ENCODE assay signal across 1 cellular context in genomic region chr6:35392111-35392702, GRCh38.
TF ChIP-seq lines count a peak whose summit lies in the region.

No MANE protein-coding gene starts in this region.

TF ChIP-seq in HepG2, 621 proteins besides CTCF, POLR2A, EP300 and RAD21:
- 0 out of 2 replicates have a peak, but pooled peaks have one; percentile 7 for TF ChIP-seq SAP130 (CRISPR knock-in tag; IDR thresholded peaks at IDR 0.05; ENCODE audit: low read depth)
- no peak for TF ChIP-seq ZNF605 (CRISPR knock-in tag; IDR thresholded peaks at IDR 0.05)
- TF ChIP-seq BORCS8-MEF2B (CRISPR knock-in tag; IDR thresholded peaks at IDR 0.05): peak; percentile 29; the same call in 1 of the 2 replicates
- no peak for TF ChIP-seq PBX3 (CRISPR knock-in tag; IDR thresholded peaks at IDR 0.05; ENCODE audit: borderline replicate concordance)
- TF ChIP-seq ZNF678 (CRISPR knock-in tag; IDR thresholded peaks at IDR 0.05): no peak
- TF ChIP-seq SMAD3 (CRISPR knock-in tag; IDR thresholded peaks at IDR 0.05): no peak
- TF ChIP-seq, protein P1, sequence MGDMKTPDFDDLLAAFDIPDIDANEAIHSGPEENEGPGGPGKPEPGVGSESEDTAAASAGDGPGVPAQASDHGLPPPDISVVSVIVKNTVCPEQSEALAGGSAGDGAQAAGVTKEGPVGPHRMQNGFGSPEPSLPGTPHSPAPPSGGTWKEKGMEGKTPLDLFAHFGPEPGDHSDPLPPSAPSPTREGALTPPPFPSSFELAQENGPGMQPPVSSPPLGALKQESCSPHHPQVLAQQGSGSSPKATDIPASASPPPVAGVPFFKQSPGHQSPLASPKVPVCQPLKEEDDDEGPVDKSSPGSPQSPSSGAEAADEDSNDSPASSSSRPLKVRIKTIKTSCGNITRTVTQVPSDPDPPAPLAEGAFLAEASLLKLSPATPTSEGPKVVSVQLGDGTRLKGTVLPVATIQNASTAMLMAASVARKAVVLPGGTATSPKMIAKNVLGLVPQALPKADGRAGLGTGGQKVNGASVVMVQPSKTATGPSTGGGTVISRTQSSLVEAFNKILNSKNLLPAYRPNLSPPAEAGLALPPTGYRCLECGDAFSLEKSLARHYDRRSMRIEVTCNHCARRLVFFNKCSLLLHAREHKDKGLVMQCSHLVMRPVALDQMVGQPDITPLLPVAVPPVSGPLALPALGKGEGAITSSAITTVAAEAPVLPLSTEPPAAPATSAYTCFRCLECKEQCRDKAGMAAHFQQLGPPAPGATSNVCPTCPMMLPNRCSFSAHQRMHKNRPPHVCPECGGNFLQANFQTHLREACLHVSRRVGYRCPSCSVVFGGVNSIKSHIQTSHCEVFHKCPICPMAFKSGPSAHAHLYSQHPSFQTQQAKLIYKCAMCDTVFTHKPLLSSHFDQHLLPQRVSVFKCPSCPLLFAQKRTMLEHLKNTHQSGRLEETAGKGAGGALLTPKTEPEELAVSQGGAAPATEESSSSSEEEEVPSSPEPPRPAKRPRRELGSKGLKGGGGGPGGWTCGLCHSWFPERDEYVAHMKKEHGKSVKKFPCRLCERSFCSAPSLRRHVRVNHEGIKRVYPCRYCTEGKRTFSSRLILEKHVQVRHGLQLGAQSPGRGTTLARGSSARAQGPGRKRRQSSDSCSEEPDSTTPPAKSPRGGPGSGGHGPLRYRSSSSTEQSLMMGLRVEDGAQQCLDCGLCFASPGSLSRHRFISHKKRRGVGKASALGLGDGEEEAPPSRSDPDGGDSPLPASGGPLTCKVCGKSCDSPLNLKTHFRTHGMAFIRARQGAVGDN (CRISPR knock-in tag; IDR thresholded peaks at IDR 0.05): peak; percentile 49
- no peak for TF ChIP-seq NCOR1 (IDR thresholded peaks at IDR 0.05; ENCODE audit: borderline replicate concordance, low read length)
- TF ChIP-seq, protein P2, sequence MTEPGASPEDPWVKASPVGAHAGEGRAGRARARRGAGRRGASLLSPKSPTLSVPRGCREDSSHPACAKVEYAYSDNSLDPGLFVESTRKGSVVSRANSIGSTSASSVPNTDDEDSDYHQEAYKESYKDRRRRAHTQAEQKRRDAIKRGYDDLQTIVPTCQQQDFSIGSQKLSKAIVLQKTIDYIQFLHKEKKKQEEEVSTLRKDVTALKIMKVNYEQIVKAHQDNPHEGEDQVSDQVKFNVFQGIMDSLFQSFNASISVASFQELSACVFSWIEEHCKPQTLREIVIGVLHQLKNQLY (CRISPR knock-in tag; IDR thresholded peaks at IDR 0.05): no peak
- TF ChIP-seq KLF11 (CRISPR knock-in tag; IDR thresholded peaks at IDR 0.05): no peak
- TF ChIP-seq, protein P3, sequence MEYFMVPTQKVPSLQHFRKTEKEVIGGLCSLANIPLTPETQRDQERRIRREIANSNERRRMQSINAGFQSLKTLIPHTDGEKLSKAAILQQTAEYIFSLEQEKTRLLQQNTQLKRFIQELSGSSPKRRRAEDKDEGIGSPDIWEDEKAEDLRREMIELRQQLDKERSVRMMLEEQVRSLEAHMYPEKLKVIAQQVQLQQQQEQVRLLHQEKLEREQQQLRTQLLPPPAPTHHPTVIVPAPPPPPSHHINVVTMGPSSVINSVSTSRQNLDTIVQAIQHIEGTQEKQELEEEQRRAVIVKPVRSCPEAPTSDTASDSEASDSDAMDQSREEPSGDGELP (IDR thresholded peaks at IDR 0.05; ENCODE audit: borderline replicate concordance, low read depth): no peak
- TF ChIP-seq ZNF232 (CRISPR knock-in tag; IDR thresholded peaks at IDR 0.05; ENCODE audit: borderline replicate concordance): no peak
- no peak for TF ChIP-seq HMGXB3 (CRISPR knock-in tag; IDR thresholded peaks at IDR 0.05; ENCODE audit: borderline replicate concordance)
- 0 out of 2 replicates have a peak, but pooled peaks have one; percentile 42 for TF ChIP-seq NRL (CRISPR knock-in tag; IDR thresholded peaks at IDR 0.05; ENCODE audit: borderline replicate concordance)
- TF ChIP-seq, protein P4, sequence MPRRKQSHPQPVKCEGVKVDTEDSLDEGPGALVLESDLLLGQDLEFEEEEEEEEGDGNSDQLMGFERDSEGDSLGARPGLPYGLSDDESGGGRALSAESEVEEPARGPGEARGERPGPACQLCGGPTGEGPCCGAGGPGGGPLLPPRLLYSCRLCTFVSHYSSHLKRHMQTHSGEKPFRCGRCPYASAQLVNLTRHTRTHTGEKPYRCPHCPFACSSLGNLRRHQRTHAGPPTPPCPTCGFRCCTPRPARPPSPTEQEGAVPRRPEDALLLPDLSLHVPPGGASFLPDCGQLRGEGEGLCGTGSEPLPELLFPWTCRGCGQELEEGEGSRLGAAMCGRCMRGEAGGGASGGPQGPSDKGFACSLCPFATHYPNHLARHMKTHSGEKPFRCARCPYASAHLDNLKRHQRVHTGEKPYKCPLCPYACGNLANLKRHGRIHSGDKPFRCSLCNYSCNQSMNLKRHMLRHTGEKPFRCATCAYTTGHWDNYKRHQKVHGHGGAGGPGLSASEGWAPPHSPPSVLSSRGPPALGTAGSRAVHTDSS (CRISPR knock-in tag; conservative IDR thresholded peaks at IDR 0.05): no peak
- TF ChIP-seq KLF9 (CRISPR knock-in tag; IDR thresholded peaks at IDR 0.05; ENCODE audit: low read depth): no peak
- no peak for TF ChIP-seq REST (IDR thresholded peaks at IDR 0.05; ENCODE audit: borderline replicate concordance in 1 of 2, low read depth in 1 of 2, low read length in 2 of 2)
- no peak for TF ChIP-seq SIN3A (IDR thresholded peaks at IDR 0.05; ENCODE audit: borderline replicate concordance, low read depth, low read length)
- TF ChIP-seq KAT2B (IDR thresholded peaks at IDR 0.05; ENCODE audit: borderline replicate concordance, low read depth, low read length): no peak
- TF ChIP-seq ZNF562 (CRISPR knock-in tag; IDR thresholded peaks at IDR 0.05; ENCODE audit: borderline replicate concordance): no peak
- no peak for TF ChIP-seq ZNF703 (CRISPR knock-in tag; IDR thresholded peaks at IDR 0.05; ENCODE audit: borderline replicate concordance)
- no peak for TF ChIP-seq YEATS2 (CRISPR knock-in tag; IDR thresholded peaks at IDR 0.05; ENCODE audit: borderline replicate concordance)
- no peak for TF ChIP-seq ATAD3A (CRISPR knock-in tag; IDR thresholded peaks at IDR 0.05)
- TF ChIP-seq HOXA3 (CRISPR knock-in tag; IDR thresholded peaks at IDR 0.05): no peak
- no peak for TF ChIP-seq KDM6A (CRISPR knock-in tag; IDR thresholded peaks at IDR 0.05; ENCODE audit: low read depth)
- TF ChIP-seq RBM39 (IDR thresholded peaks at IDR 0.05; ENCODE audit: low read depth, low read length, poor library complexity, severe bottlenecking): no peak
- TF ChIP-seq ZNF749 (CRISPR knock-in tag; IDR thresholded peaks at IDR 0.05; ENCODE audit: borderline replicate concordance): no peak
